16 cellular contexts compared by ENCODE assay signal in genomic region chrX:140123446-140123845, GRCh38.
DNase-seq lines count a peak whose midpoint lies in the region; ATAC-seq, FAIRE-seq and TF ChIP-seq lines count a peak whose summit lies in the region.
"Had no signal": no experiment of that assay in that cellular context is flagged by ENCODE, and none has a peak within 500 bp of the region (broad histone marks: within the 10 kb centered on the region; RNA-seq: fewer than 3 reads in every experiment).

No MANE protein-coding gene starts in this region.

- POLR2A ChIA-PET in GM10248 (lab: Yijun Ruan, JAX) = no interaction called here

- H3K36me3 ChIP-seq in bronchial epithelial cell (ENCODE audit: control insufficient read depth, insufficient read depth, low read length) = no peaks in the 10 kb centered on the region
- H3K36me3 ChIP-seq: SJSA1 had no signal

- no peaks in the 10 kb centered on the region for H3K27me3 ChIP-seq in bronchial epithelial cell (ENCODE audit: control insufficient read depth, insufficient read depth, low read length)
- H3K27me3 ChIP-seq: SJSA1 had no signal

- CTCF ChIA-PET in GM10248 (lab: Yijun Ruan, JAX) = no interaction called here

- H3K27me3 Mint-ChIP-seq in nephron (ENCODE audit: low read depth) = peaks cover 3% of the 10 kb centered on the region
- H3K27me3 Mint-ChIP-seq: naive B cell had no signal

- H3K27ac Mint-ChIP-seq in nephron = no peak overlapping the region
- H3K27ac Mint-ChIP-seq: naive B cell; stimulated activated naive CD8-positive, alpha-beta T cell treated with anti-CD3 and anti-CD28 coated beads, Interleukin-15, Interleukin-2, amounts not matched to agents 100 ng/mL and 50 ng/mL, for 24 hours had no signal

- no peak overlapping the region for H3K4me3 Mint-ChIP-seq in nephron
- H3K4me3 Mint-ChIP-seq: naive B cell; stimulated activated naive CD8-positive, alpha-beta T cell treated with anti-CD3 and anti-CD28 coated beads, Interleukin-15, Interleukin-2, amounts not matched to agents 100 ng/mL and 50 ng/mL, for 24 hours had no signal

- no peak for FAIRE-seq in bronchial epithelial cell (lab: Jason Lieb, UNC)

- peak; percentile 7 for TF ChIP-seq CTCF in GM10248 (IDR thresholded peaks at IDR 0.05; ENCODE audit: control extremely low read depth, extremely low read depth, low read depth, missing control alignments)
- peak; percentile 49 for TF ChIP-seq CTCF in bronchial epithelial cell (IDR thresholded peaks at IDR 0.05; ENCODE audit: insufficient read depth, low read length, severe bottlenecking)
- TF ChIP-seq CTCF in nephron (IDR thresholded peaks at IDR 0.05; ENCODE audit: unreplicated experiment in 3 of 3) = peak in 2 of 3 experiments; percentile 18 to 31

- no peak for ATAC-seq in HG03097 (IDR thresholded peaks at IDR 0.05; ENCODE audit: low FRiP score, unreplicated experiment)

- no peaks in the 10 kb centered on the region for H3K36me3 Mint-ChIP-seq in nephron (ENCODE audit: low read depth)
- H3K36me3 Mint-ChIP-seq: naive B cell had no signal

- no peak for DNase-seq in GM10248 (ENCODE audit: extremely low spot score)
- peak; percentile 11 for DNase-seq in bronchial epithelial cell (ENCODE audit: low read depth)
- DNase-seq in activated effector memory CD4-positive, alpha-beta T cell treated with anti-CD3 and anti-CD28 coated beads, Interleukin-2, amount 50 U/mL, for 16 hours = no peak
- no peak for DNase-seq in T1000 (lab: John Stamatoyannopoulos, UW)
- DNase-seq in COLO829 (ENCODE audit: low spot score) = no peak
- DNase-seq: activated CD8-positive, alpha-beta memory T cell treated with anti-CD3 and anti-CD28 coated beads, Interleukin-2, amount 50 U/mL, for 4 hours; MM.1S; naive B cell; NK-92 treated with Interleukin-12 subunit alpha and Interleukin-12 subunit beta, amount 100 ng/mL, for 24 hours; retina had no signal

- H3K4me3 ChIP-seq in bronchial epithelial cell (ENCODE audit: low read depth, low read length) = no peak overlapping the region
- H3K4me3 ChIP-seq: coronary artery, SJSA1 had no signal

- no peaks in the 10 kb centered on the region for H3K4me1 Mint-ChIP-seq in nephron
- H3K4me1 Mint-ChIP-seq: naive B cell had no signal

- no peak for TF ChIP-seq EP300 in Ishikawa (IDR thresholded peaks at IDR 0.05; ENCODE audit: borderline replicate concordance)

- peak; percentile 34; the same call in 1 of the 2 replicates for TF ChIP-seq RAD21 in Ishikawa (IDR thresholded peaks at IDR 0.05; ENCODE audit: low read depth)

- H3K9me3 Mint-ChIP-seq in nephron = peaks cover 20% of the 10 kb centered on the region
- H3K9me3 Mint-ChIP-seq: stimulated activated naive CD8-positive, alpha-beta T cell treated with anti-CD3 and anti-CD28 coated beads, Interleukin-15, Interleukin-2, amounts not matched to agents 100 ng/mL and 50 ng/mL, for 24 hours had no signal

TF ChIP-seq in Ishikawa, 13 proteins besides CTCF, POLR2A, EP300 and RAD21:
- no peak for TF ChIP-seq TEAD4 (IDR thresholded peaks at IDR 0.05)
- TF ChIP-seq CEBPB (IDR thresholded peaks at IDR 0.05) = no peak
- no peak for TF ChIP-seq TAF1 (IDR thresholded peaks at IDR 0.05; ENCODE audit: low read depth)
- no peak for TF ChIP-seq USF1 (IDR thresholded peaks at IDR 0.05)
- TF ChIP-seq FOXM1 (IDR thresholded peaks at IDR 0.05; ENCODE audit: borderline replicate concordance, low read depth) = no peak
- TF ChIP-seq NFIC (IDR thresholded peaks at IDR 0.05) = no peak
- TF ChIP-seq REST (IDR thresholded peaks at IDR 0.05; ENCODE audit: low read depth) = no peak
- no peak for TF ChIP-seq EGR1 (IDR thresholded peaks at IDR 0.05)
- no peak for TF ChIP-seq MAX (IDR thresholded peaks at IDR 0.05)
- TF ChIP-seq CREB1 (IDR thresholded peaks at IDR 0.05; ENCODE audit: low read depth) = no peak
- no peak for TF ChIP-seq YY1 (IDR thresholded peaks at IDR 0.05; ENCODE audit: low read depth)
- no peak for TF ChIP-seq TCF12 (IDR thresholded peaks at IDR 0.05; ENCODE audit: low read depth)
- TF ChIP-seq ZBTB7A (IDR thresholded peaks at IDR 0.05; ENCODE audit: low read depth) = no peak
